25 cellular contexts compared by ENCODE assay signal in genomic region chr18:50928551-50928950, GRCh38. TPM values are rescaled to one million over a fixed set of nuclear protein-coding genes. Genes with fewer than 3 reads are reported as not detected.
A peak's percentile ranks its signal among the peaks of the same experiment; 100 is the strongest.
DNase-seq lines count a peak whose midpoint lies in the region; ATAC-seq and TF ChIP-seq lines count a peak whose summit lies in the region.
"Had no signal": no experiment of that assay in that cellular context is flagged by ENCODE, and none has a peak within 500 bp of the region (broad histone marks: within the 10 kb centered on the region; RNA-seq: fewer than 3 reads in every experiment).

No MANE protein-coding gene starts in this region.

- no peaks in the 10 kb centered on the region for H3K27me3 Mint-ChIP-seq in activated T-helper 1 cell treated with anti-CD3 and anti-CD28 coated beads, Interleukin-12 subunit alpha, Interleukin-12 subunit beta, Interleukin-2, Interleukin-4 antibody, amounts not matched to agents 30 ng/mL and 10 ng/mL and 1 ng/mL, durations not matched to agents 14 hours and 24 hours and 36 hours (ENCODE audit: insufficient read depth)
- H3K27me3 Mint-ChIP-seq in activated T-cell treated with anti-CD3 and anti-CD28 coated beads, Interleukin-2, amount 50 U/mL, for 72 hours (ENCODE audit: low read depth): no peaks in the 10 kb centered on the region
- H3K27me3 Mint-ChIP-seq: activated CD4-positive, alpha-beta T cell treated with anti-CD3 and anti-CD28 coated beads for 36 hours; activated T-cell treated with anti-CD3 and anti-CD28 coated beads, Interleukin-2, amount 50 U/mL, for 24 hours; progenitor cell of endocrine pancreas; T-cell; type B pancreatic cell had no signal

- ATAC-seq in left lobe of liver: no peak
- ATAC-seq in activated T-cell treated with anti-CD3 and anti-CD28 coated beads, Interleukin-2, amount 50 U/mL, for 72 hours (replicated peaks in 1 of 2): no peak
- ATAC-seq: activated CD4-positive, alpha-beta T cell treated with anti-CD3 and anti-CD28 coated beads for 36 hours; Panc1; T-cell had no signal

- no peak overlapping the region for H3K4me3 ChIP-seq in testis
- H3K4me3 ChIP-seq: BLaER1 had no signal

- H3K36me3 ChIP-seq in testis (ENCODE audit: low read depth, missing control alignments): no peaks in the 10 kb centered on the region

- H3K9me3 Mint-ChIP-seq in activated T-helper 1 cell treated with anti-CD3 and anti-CD28 coated beads, Interleukin-12 subunit alpha, Interleukin-12 subunit beta, Interleukin-2, Interleukin-4 antibody, amounts not matched to agents 30 ng/mL and 10 ng/mL and 1 ng/mL, durations not matched to agents 14 hours and 24 hours and 36 hours: peaks cover 11% of the 10 kb centered on the region
- peaks cover 0 to 3% of the 10 kb centered on the region in 2 donors for H3K9me3 Mint-ChIP-seq in activated T-cell treated with anti-CD3 and anti-CD28 coated beads, Interleukin-2, amount 50 U/mL, for 72 hours

- TF ChIP-seq POLR2A in testis (IDR thresholded peaks at IDR 0.05): no peak

- no peaks in the 10 kb centered on the region for H3K4me1 Mint-ChIP-seq in activated T-helper 1 cell treated with anti-CD3 and anti-CD28 coated beads, Interleukin-12 subunit alpha, Interleukin-12 subunit beta, Interleukin-2, Interleukin-4 antibody, amounts not matched to agents 30 ng/mL and 10 ng/mL and 1 ng/mL, durations not matched to agents 14 hours and 24 hours and 36 hours (ENCODE audit: low read depth)
- H3K4me1 Mint-ChIP-seq in activated T-cell treated with anti-CD3 and anti-CD28 coated beads, Interleukin-2, amount 50 U/mL, for 72 hours (ENCODE audit: low read depth): no peaks in the 10 kb centered on the region
- H3K4me1 Mint-ChIP-seq: activated CD4-positive, alpha-beta T cell treated with anti-CD3 and anti-CD28 coated beads for 36 hours; T-cell had no signal

- H3K27ac Mint-ChIP-seq in activated T-helper 1 cell treated with anti-CD3 and anti-CD28 coated beads, Interleukin-12 subunit alpha, Interleukin-12 subunit beta, Interleukin-2, Interleukin-4 antibody, amounts not matched to agents 30 ng/mL and 10 ng/mL and 1 ng/mL, durations not matched to agents 14 hours and 24 hours and 36 hours: peak overlapping the region; percentile 18
- no peak overlapping the region for H3K27ac Mint-ChIP-seq in activated T-cell treated with anti-CD3 and anti-CD28 coated beads, Interleukin-2, amount 50 U/mL, for 72 hours
- H3K27ac Mint-ChIP-seq: activated CD4-positive, alpha-beta T cell treated with anti-CD3 and anti-CD28 coated beads for 36 hours; activated T-cell treated with anti-CD3 and anti-CD28 coated beads, Interleukin-2, amount 50 U/mL, for 24 hours; progenitor cell of endocrine pancreas; T-cell; type B pancreatic cell had no signal

- intact Hi-C loops in activated T-helper 1 cell treated with anti-CD3 and anti-CD28 coated beads, Interleukin-12 subunit alpha, Interleukin-12 subunit beta, Interleukin-2, Interleukin-4 antibody, amounts not matched to agents 30 ng/mL and 10 ng/mL and 1 ng/mL, durations not matched to agents 14 hours and 24 hours and 36 hours (cut with micrococcal nuclease): no loop called here
- intact Hi-C loops in testis (cut with DNase I; ENCODE audit: low total_unique reads): no loop called here

- 84 to 89% methylated on average over 2 of the region's 2 CpGs for WGBS in testis, 2 donors

- DNase-seq in AG08395 (ENCODE audit: low spot score) (peak; percentile 3), HCEC 1CT (peak; percentile 13), glomerular visceral epithelial cell (ENCODE audit: extremely low spot score) (peak; percentile 47), SKM-1 treated with dmso at 0.1 percent for 144 hours (lab: John Stamatoyannopoulos, UW; ENCODE audit: unreplicated experiment) (no peak), left lobe of liver (ENCODE audit: low spot score) (no peak), testis (no peak)
- no peak for DNase-seq in activated T-helper 1 cell treated with anti-CD3 and anti-CD28 coated beads, Interleukin-12 subunit alpha, Interleukin-12 subunit beta, Interleukin-2, Interleukin-4 antibody, amounts not matched to agents 30 ng/mL and 10 ng/mL and 1 ng/mL, durations not matched to agents 14 hours and 24 hours and 36 hours (ENCODE audit: low spot score)
- DNase-seq in activated T-cell treated with anti-CD3 and anti-CD28 coated beads, Interleukin-2, amount 50 U/mL, for 72 hours: no peak
- DNase-seq: activated CD4-positive, alpha-beta T cell treated with anti-CD3 and anti-CD28 coated beads for 36 hours; activated naive CD4-positive, alpha-beta T cell treated with Interleukin-2 at 50 U/mL for 16 hours; activated T-cell treated with anti-CD3 and anti-CD28 coated beads, Interleukin-2, amount 50 U/mL, for 24 hours; amniotic stem cell; Caco-2; dermis blood vessel endothelial cell; DND-41; glutamatergic neuron; kidney glomerular epithelial cell; NCI-H1694; NCI-H2171 treated with DMSO at 0.1 percent for 48 hours; NCI-H526; T-cell had no signal

- H3K27ac ChIP-seq in testis: no peak overlapping the region
- H3K27ac ChIP-seq: BLaER1 had no signal

- no peaks in the 10 kb centered on the region for H3K27me3 ChIP-seq in testis
- H3K27me3 ChIP-seq: BLaER1 had no signal

- H3K4me1 ChIP-seq in testis: no peaks in the 10 kb centered on the region
- H3K4me1 ChIP-seq: BLaER1, Caco-2 had no signal

- peaks cover 40% of the 10 kb centered on the region for H3K36me3 Mint-ChIP-seq in activated T-helper 1 cell treated with anti-CD3 and anti-CD28 coated beads, Interleukin-12 subunit alpha, Interleukin-12 subunit beta, Interleukin-2, Interleukin-4 antibody, amounts not matched to agents 30 ng/mL and 10 ng/mL and 1 ng/mL, durations not matched to agents 14 hours and 24 hours and 36 hours (ENCODE audit: low read depth)
- peaks cover 11 to 30% of the 10 kb centered on the region in 2 donors for H3K36me3 Mint-ChIP-seq in activated T-cell treated with anti-CD3 and anti-CD28 coated beads, Interleukin-2, amount 50 U/mL, for 72 hours (ENCODE audit: insufficient read depth in 2 of 2)

- no peak overlapping the region for H3K4me3 Mint-ChIP-seq in activated T-helper 1 cell treated with anti-CD3 and anti-CD28 coated beads, Interleukin-12 subunit alpha, Interleukin-12 subunit beta, Interleukin-2, Interleukin-4 antibody, amounts not matched to agents 30 ng/mL and 10 ng/mL and 1 ng/mL, durations not matched to agents 14 hours and 24 hours and 36 hours
- H3K4me3 Mint-ChIP-seq in activated T-cell treated with anti-CD3 and anti-CD28 coated beads, Interleukin-2, amount 50 U/mL, for 72 hours: no peak overlapping the region
- H3K4me3 Mint-ChIP-seq: activated CD4-positive, alpha-beta T cell treated with anti-CD3 and anti-CD28 coated beads for 36 hours; activated T-cell treated with anti-CD3 and anti-CD28 coated beads, Interleukin-2, amount 50 U/mL, for 24 hours; T-cell; type B pancreatic cell had no signal

- H3K9me3 ChIP-seq in testis: no peaks in the 10 kb centered on the region
- H3K9me3 ChIP-seq: Caco-2 had no signal

- TF ChIP-seq CTCF in testis (IDR thresholded peaks at IDR 0.05): no peak

RNA-seq across cellular contexts. Expression of gene ELAC1, which starts 39.3 kb away (rescaled TPM):
- total RNA-seq in activated T-helper 1 cell treated with anti-CD3 and anti-CD28 coated beads, Interleukin-12 subunit alpha, Interleukin-12 subunit beta, Interleukin-2, Interleukin-4 antibody, amounts not matched to agents 30 ng/mL and 10 ng/mL and 1 ng/mL, durations not matched to agents 14 hours and 24 hours and 36 hours: 6.7 and 7.7 TPM in 2 replicates
- 5.2 TPM for total RNA-seq in left lobe of liver
- 10 to 100 TPM; 12.0 to 16.9 TPM for total RNA-seq in testis
- polyA plus RNA-seq in testis (ENCODE audit: insufficient read depth, low read depth, low replicate concordance): 13.4 TPM
- 1 to 10 TPM; 8.8 to 9.4 TPM for total RNA-seq in activated T-cell treated with anti-CD3 and anti-CD28 coated beads, Interleukin-2, amount 50 U/mL, for 72 hours

RNA-seq across cellular contexts. Expression of gene ME2, which starts 49.6 kb away (rescaled TPM):
- 122 and 129 TPM in 2 replicates for total RNA-seq in activated T-helper 1 cell treated with anti-CD3 and anti-CD28 coated beads, Interleukin-12 subunit alpha, Interleukin-12 subunit beta, Interleukin-2, Interleukin-4 antibody, amounts not matched to agents 30 ng/mL and 10 ng/mL and 1 ng/mL, durations not matched to agents 14 hours and 24 hours and 36 hours
- 13.2 TPM for total RNA-seq in left lobe of liver
- 100 to 1,000 TPM in 1 of 2 donors, 10 to 100 TPM in 1; 72.0 to 101 TPM for total RNA-seq in testis
- 49.2 TPM for polyA plus RNA-seq in testis (ENCODE audit: insufficient read depth, low read depth, low replicate concordance)
- 10 to 100 TPM; 72.3 to 75.2 TPM for total RNA-seq in activated T-cell treated with anti-CD3 and anti-CD28 coated beads, Interleukin-2, amount 50 U/mL, for 72 hours

Comparison
In these comparisons a context has a peak if more than half of its experiments do, and no peak if none do; other contexts are left out.
1. DNase-seq: peak in AG08395 (single experiment), HCEC 1CT (single experiment) and glomerular visceral epithelial cell (single experiment); none in activated T-helper 1 cell treated with anti-CD3 and anti-CD28 coated beads, Interleukin-12 subunit alpha, Interleukin-12 subunit beta, Interleukin-2, Interleukin-4 antibody, amounts not matched to agents 30 ng/mL and 10 ng/mL and 1 ng/mL, durations not matched to agents 14 hours and 24 hours and 36 hours (single experiment), SKM-1 treated with dmso at 0.1 percent for 144 hours (single experiment), left lobe of liver (single experiment), testis (single experiment) and activated T-cell treated with anti-CD3 and anti-CD28 coated beads, Interleukin-2, amount 50 U/mL, for 72 hours (0 of 2).